ENCODE assay signal across 1 cellular context in the genomic region with DNA sequence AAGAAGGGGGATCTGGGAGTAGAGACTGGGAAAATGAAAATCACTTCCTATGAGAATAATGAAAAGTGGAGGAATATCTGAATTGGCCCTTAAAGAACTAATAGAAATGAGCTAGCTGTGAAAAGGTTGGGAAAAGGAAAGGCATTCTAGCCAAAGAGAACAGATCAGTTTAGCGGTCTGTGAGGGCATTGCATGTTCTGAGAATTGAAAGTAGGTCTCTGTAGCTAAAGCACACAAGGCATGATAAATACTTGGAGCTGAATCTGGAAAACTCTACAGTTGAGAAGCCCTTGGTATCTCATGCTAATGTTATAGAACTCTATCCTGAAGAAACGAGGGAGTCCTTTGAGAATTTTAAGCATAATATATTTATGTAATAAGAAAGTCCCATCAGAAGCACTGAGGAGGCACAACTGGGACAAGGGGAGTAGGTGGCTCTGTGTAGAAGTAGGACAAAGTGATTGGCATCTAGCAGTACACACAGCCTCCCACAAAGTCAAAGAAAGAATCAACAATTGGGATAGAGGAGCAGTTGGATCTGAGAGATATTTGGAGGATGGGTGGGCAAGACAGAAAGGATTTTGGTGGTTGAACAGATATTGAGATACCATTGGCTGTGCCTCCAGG.
TF ChIP-seq lines count a peak whose summit lies in the region.

No MANE protein-coding gene starts in this region.

TF ChIP-seq in HepG2, 621 proteins besides CTCF, POLR2A, EP300 and RAD21 (continued from another document):
- TF ChIP-seq KDM2A (CRISPR knock-in tag; IDR thresholded peaks at IDR 0.05; ENCODE audit: borderline replicate concordance, low read depth) (no peak), NR2F6 (IDR thresholded peaks at IDR 0.05) (no peak), NR2F6 (CRISPR knock-in tag; IDR thresholded peaks at IDR 0.05) (no peak), ISX (CRISPR knock-in tag; conservative IDR thresholded peaks at IDR 0.05) (no peak), FLYWCH1 (CRISPR knock-in tag; IDR thresholded peaks at IDR 0.05) (no peak)
